ENCODE assay signal across 8 cellular contexts in the genomic region with DNA sequence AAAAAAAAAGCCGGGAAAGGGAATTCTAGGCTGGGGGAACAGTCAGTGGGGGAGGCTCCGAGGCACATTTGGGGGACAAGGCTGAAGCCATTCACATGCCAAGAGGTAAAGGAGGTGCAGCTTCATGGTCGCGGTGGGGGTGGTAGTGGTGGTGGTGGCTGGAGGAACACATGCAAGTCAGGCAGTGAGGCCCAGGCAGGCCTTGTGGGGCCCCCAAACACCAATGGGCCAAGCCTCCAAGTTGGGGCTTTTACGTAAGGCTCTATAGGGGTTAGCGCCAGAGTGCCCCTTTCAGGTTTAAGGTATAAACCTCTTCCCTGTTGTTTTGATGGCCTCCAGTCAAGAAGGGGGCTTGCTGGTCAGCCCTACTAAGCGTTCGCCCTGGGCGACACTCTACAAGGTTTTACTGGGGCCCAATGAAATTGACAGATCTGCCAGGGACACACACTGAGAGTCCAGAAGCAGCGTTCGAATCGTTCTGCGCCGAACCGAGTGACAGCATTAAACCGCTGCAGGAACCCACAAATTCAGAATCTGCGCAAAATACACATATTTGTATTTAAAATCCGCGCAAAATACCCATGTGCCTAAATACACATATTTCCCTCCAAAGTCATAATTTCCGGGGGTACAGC.
A peak's percentile ranks its signal among the peaks of the same experiment; 100 is the strongest.
DNase-seq lines count a peak whose midpoint lies in the region; ATAC-seq and TF ChIP-seq lines count a peak whose summit lies in the region.

No MANE protein-coding gene starts in this region.

- DNase-seq in NB4 (ENCODE audit: low read depth) (peak; percentile 55), nephron progenitor cell (no peak), SW480 (ENCODE audit: low spot score) (no peak), DMS79 treated with DMSO at 0.1 percent for 48 hours (lab: John Stamatoyannopoulos, UW) (no peak)
- DNase-seq in effector memory CD4-positive, alpha-beta T cell: no peak

- H3K27ac Mint-ChIP-seq in nephron progenitor cell: peak overlapping the region; percentile 45

- peak overlapping the region; percentile 93 for H3K9ac ChIP-seq in BLaER1

- peak overlapping the region; percentile 74 for H3K4me3 ChIP-seq in BLaER1
- H3K4me3 ChIP-seq in NB4 (ENCODE audit: low read depth, low read length): peak overlapping the region; percentile 98
- peak overlapping the region; percentile 73 for H3K4me3 ChIP-seq in effector memory CD4-positive, alpha-beta T cell (ENCODE audit: insufficient read depth, low read depth, low read length, poor library complexity, severe bottlenecking)

- H3K27ac ChIP-seq in BLaER1: peak overlapping the region; percentile 96
- H3K27ac ChIP-seq in effector memory CD4-positive, alpha-beta T cell (ENCODE audit: insufficient read depth, low read length, poor library complexity, severe bottlenecking): peak overlapping the region; percentile 98

- H3K9me3 Mint-ChIP-seq in nephron progenitor cell: no peaks in the 10 kb centered on the region

- peaks cover 24% of the 10 kb centered on the region for H3K36me3 ChIP-seq in BLaER1
- H3K36me3 ChIP-seq in effector memory CD4-positive, alpha-beta T cell (ENCODE audit: control insufficient read depth, insufficient read depth, low read length): peaks cover 19% of the 10 kb centered on the region

- no peaks in the 10 kb centered on the region for H4K20me1 ChIP-seq in BLaER1

- H3K27me3 ChIP-seq in BLaER1: no peaks in the 10 kb centered on the region
- H3K27me3 ChIP-seq in effector memory CD4-positive, alpha-beta T cell (replicated peaks; ENCODE audit: control insufficient read depth, insufficient read depth, low read length, poor library complexity, severe bottlenecking): no peaks in the 10 kb centered on the region

- H3K36me3 Mint-ChIP-seq in nephron progenitor cell (ENCODE audit: low read depth): no peaks in the 10 kb centered on the region

- peaks cover 32% of the 10 kb centered on the region for H3K4me1 Mint-ChIP-seq in nephron progenitor cell

- peak overlapping the region; percentile 90 for H3K4me3 Mint-ChIP-seq in nephron progenitor cell

- TF ChIP-seq POLR2A in NB4 (IDR thresholded peaks at IDR 0.05; ENCODE audit: extremely low read depth, insufficient read length): no peak

- TF ChIP-seq CTCF in NB4 (IDR thresholded peaks at IDR 0.05; ENCODE audit: low read depth, low read length) (no peak), nephron progenitor cell (IDR thresholded peaks at IDR 0.05) (no peak)

- H3K4me2 ChIP-seq in BLaER1: peak overlapping the region; percentile 88

- ATAC-seq in HG02970 (IDR thresholded peaks at IDR 0.05; ENCODE audit: low FRiP score, unreplicated experiment) (no peak), GM21737 (IDR thresholded peaks at IDR 0.05; ENCODE audit: unreplicated experiment) (no peak)

- H3K27me3 Mint-ChIP-seq in nephron progenitor cell (ENCODE audit: low read depth, poor library complexity): peaks cover 9% of the 10 kb centered on the region

- H3K9me3 ChIP-seq in BLaER1: no peaks in the 10 kb centered on the region
- no peaks in the 10 kb centered on the region for H3K9me3 ChIP-seq in effector memory CD4-positive, alpha-beta T cell (ENCODE audit: control insufficient read depth, low read length)

- peaks cover 46% of the 10 kb centered on the region for H3K4me1 ChIP-seq in BLaER1
- H3K4me1 ChIP-seq in effector memory CD4-positive, alpha-beta T cell (ENCODE audit: control insufficient read depth, insufficient read depth, low read length, poor library complexity, severe bottlenecking): peaks cover 36% of the 10 kb centered on the region
